3 cellular contexts compared by ENCODE assay signal in the genomic region with DNA sequence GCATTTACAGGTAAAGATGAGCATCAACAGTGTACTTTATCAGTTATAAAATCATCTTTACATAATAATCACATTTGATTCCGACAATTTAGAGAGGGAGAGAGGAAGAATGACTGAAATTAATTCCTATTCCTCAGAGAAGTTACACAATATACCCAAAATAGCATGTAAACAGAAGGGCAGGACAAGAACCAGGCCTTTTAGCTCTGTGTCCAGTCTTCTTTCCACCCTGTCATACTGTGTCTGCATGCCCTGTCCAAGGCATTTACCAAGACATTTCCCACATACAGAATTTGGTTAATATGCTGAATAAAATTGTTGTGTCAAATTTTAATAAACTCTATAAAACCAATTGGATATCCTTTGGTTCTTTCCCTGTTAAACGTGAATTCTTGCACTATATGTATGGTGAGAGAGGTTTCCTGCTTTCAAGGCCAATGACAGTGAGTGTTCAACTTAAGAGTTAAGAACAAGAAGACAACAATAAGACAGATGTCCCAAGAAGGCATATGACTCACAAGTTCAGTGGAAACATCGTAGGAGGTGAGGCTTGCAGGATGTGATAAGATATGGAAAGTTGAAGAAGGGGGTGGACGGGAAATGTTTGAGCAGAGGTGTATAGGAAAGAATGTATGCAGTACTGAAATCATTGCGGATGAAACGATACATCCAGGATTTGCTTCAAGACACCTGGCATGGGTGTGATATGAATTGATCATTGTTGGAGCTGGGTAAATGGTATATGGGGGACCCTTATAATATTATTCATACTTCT.
A peak's percentile ranks its signal among the peaks of the same experiment; 100 is the strongest.
TF ChIP-seq lines count a peak whose summit lies in the region.

No MANE protein-coding gene starts in this region.

TF ChIP-seq in SK-N-SH, 30 proteins besides CTCF, POLR2A, EP300 and RAD21:
- TF ChIP-seq RCOR1 (IDR thresholded peaks at IDR 0.05; ENCODE audit: low read length), result no peak
- TF ChIP-seq SIN3A (IDR thresholded peaks at IDR 0.05; ENCODE audit: borderline replicate concordance, low read depth, low read length), result no peak
- TF ChIP-seq FOSL2 (IDR thresholded peaks at IDR 0.05; ENCODE audit: borderline replicate concordance, low read depth), result peak; percentile 10; the same call in 1 of the 2 replicates

TF ChIP-seq in K562, 482 proteins besides CTCF, POLR2A, EP300 and RAD21 (continues in another document):
- peak; percentile 78 for TF ChIP-seq MECOM (CRISPR knock-in tag; IDR thresholded peaks at IDR 0.05)
- TF ChIP-seq, protein P1, sequence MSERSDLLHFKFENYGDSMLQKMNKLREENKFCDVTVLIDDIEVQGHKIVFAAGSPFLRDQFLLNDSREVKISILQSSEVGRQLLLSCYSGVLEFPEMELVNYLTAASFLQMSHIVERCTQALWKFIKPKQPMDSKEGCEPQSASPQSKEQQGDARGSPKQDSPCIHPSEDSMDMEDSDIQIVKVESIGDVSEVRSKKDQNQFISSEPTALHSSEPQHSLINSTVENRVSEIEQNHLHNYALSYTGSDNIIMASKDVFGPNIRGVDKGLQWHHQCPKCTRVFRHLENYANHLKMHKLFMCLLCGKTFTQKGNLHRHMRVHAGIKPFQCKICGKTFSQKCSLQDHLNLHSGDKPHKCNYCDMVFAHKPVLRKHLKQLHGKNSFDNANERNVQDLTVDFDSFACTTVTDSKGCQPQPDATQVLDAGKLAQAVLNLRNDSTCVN (CRISPR knock-in tag; IDR thresholded peaks at IDR 0.05), result peak; percentile 96
- TF ChIP-seq RAD51 (IDR thresholded peaks at IDR 0.05; ENCODE audit: borderline replicate concordance, low read depth), result peak; percentile 51; the same call in 1 of the 2 replicates
- TF ChIP-seq MYNN (IDR thresholded peaks at IDR 0.05), result peak; percentile 89
- no peak for TF ChIP-seq MYNN (CRISPR knock-in tag; IDR thresholded peaks at IDR 0.05)
- peak; percentile 89 for TF ChIP-seq SMAD4 (CRISPR knock-in tag; conservative IDR thresholded peaks at IDR 0.05)
- TF ChIP-seq, protein P2, sequence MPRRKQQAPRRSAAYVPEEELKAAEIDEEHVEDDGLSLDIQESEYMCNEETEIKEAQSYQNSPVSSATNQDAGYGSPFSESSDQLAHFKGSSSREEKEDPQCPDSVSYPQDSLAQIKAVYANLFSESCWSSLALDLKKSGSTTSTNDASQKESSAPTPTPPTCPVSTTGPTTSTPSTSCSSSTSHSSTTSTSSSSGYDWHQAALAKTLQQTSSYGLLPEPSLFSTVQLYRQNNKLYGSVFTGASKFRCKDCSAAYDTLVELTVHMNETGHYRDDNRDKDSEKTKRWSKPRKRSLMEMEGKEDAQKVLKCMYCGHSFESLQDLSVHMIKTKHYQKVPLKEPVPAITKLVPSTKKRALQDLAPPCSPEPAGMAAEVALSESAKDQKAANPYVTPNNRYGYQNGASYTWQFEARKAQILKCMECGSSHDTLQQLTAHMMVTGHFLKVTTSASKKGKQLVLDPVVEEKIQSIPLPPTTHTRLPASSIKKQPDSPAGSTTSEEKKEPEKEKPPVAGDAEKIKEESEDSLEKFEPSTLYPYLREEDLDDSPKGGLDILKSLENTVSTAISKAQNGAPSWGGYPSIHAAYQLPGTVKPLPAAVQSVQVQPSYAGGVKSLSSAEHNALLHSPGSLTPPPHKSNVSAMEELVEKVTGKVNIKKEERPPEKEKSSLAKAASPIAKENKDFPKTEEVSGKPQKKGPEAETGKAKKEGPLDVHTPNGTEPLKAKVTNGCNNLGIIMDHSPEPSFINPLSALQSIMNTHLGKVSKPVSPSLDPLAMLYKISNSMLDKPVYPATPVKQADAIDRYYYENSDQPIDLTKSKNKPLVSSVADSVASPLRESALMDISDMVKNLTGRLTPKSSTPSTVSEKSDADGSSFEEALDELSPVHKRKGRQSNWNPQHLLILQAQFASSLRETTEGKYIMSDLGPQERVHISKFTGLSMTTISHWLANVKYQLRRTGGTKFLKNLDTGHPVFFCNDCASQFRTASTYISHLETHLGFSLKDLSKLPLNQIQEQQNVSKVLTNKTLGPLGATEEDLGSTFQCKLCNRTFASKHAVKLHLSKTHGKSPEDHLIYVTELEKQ (CRISPR knock-in tag; IDR thresholded peaks at IDR 0.05), result 0 out of 2 replicates have a peak, but pooled peaks have one; percentile 11
- peak; percentile 98 for TF ChIP-seq MEF2A (IDR thresholded peaks at IDR 0.05; ENCODE audit: control insufficient read depth, low read depth, low read length)
- no peak for TF ChIP-seq KDM2B (CRISPR knock-in tag; IDR thresholded peaks at IDR 0.05)
- peak; percentile 97 for TF ChIP-seq GATA2 (CRISPR knock-in tag; IDR thresholded peaks at IDR 0.05)
- TF ChIP-seq CEBPG (CRISPR knock-in tag; IDR thresholded peaks at IDR 0.05), result peak; percentile 30; the same call in 1 of the 2 replicates
- peak; percentile 60 to 66 for TF ChIP-seq CEBPG (tag; conservative IDR thresholded peaks at IDR 0.05 in 1 of 2, IDR thresholded peaks at IDR 0.05 in 1 of 2)
- TF ChIP-seq THRAP3 (IDR thresholded peaks at IDR 0.05; ENCODE audit: borderline replicate concordance), result peak; percentile 76; the same call in 1 of the 2 replicates
- TF ChIP-seq, protein P3, sequence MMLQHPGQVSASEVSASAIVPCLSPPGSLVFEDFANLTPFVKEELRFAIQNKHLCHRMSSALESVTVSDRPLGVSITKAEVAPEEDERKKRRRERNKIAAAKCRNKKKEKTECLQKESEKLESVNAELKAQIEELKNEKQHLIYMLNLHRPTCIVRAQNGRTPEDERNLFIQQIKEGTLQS (IDR thresholded peaks at IDR 0.05), result peak; percentile 99
- TF ChIP-seq, protein P3 (CRISPR knock-in tag; conservative IDR thresholded peaks at IDR 0.05), result peak; percentile 95
- no peak for TF ChIP-seq RBM25 (IDR thresholded peaks at IDR 0.05; ENCODE audit: low read depth, low read length, severe bottlenecking)
- peak; percentile 89; the same call in 1 of the 2 replicates for TF ChIP-seq LCOR (CRISPR knock-in tag; IDR thresholded peaks at IDR 0.05)
- peak; percentile 72; the same call in 1 of the 2 replicates for TF ChIP-seq ZNF23 (CRISPR knock-in tag; IDR thresholded peaks at IDR 0.05)
- no peak for TF ChIP-seq NFYB (IDR thresholded peaks at IDR 0.05; ENCODE audit: extremely low read depth, insufficient read length)
- no peak for TF ChIP-seq ZNF184 (CRISPR knock-in tag; IDR thresholded peaks at IDR 0.05)
- no peak; the same call in 1 of the 2 replicates for TF ChIP-seq TEAD2 (tag; IDR thresholded peaks at IDR 0.05)
- peak; percentile 71; the same call in 1 of the 2 replicates for TF ChIP-seq ZNF584 (CRISPR knock-in tag; IDR thresholded peaks at IDR 0.05; ENCODE audit: low read depth)
- TF ChIP-seq CC2D1A (IDR thresholded peaks at IDR 0.05), result peak; percentile 95
- TF ChIP-seq ZNF239 (CRISPR knock-in tag; IDR thresholded peaks at IDR 0.05), result peak; percentile 75
- TF ChIP-seq MYBL2 (IDR thresholded peaks at IDR 0.05; ENCODE audit: low read depth), result peak; percentile 35; the same call in 1 of the 2 replicates
- no peak for TF ChIP-seq MYBL2 (CRISPR knock-in tag; IDR thresholded peaks at IDR 0.05; ENCODE audit: borderline replicate concordance)
- 0 out of 2 replicates have a peak, but pooled peaks have one; percentile 18 for TF ChIP-seq BACH1 (tag; IDR thresholded peaks at IDR 0.05)
- no peak for TF ChIP-seq ZNF780A (CRISPR knock-in tag; IDR thresholded peaks at IDR 0.05)
- TF ChIP-seq CCNT2 (IDR thresholded peaks at IDR 0.05; ENCODE audit: borderline replicate concordance, extremely low read depth, insufficient read length, low read depth, low read length), result peak; percentile 86
- TF ChIP-seq SNIP1 (IDR thresholded peaks at IDR 0.05; ENCODE audit: low read depth), result peak; percentile 53; the same call in 1 of the 2 replicates

TF ChIP-seq in WTC11, 78 proteins besides CTCF, POLR2A, EP300 and RAD21:
- TF ChIP-seq, protein P4, sequence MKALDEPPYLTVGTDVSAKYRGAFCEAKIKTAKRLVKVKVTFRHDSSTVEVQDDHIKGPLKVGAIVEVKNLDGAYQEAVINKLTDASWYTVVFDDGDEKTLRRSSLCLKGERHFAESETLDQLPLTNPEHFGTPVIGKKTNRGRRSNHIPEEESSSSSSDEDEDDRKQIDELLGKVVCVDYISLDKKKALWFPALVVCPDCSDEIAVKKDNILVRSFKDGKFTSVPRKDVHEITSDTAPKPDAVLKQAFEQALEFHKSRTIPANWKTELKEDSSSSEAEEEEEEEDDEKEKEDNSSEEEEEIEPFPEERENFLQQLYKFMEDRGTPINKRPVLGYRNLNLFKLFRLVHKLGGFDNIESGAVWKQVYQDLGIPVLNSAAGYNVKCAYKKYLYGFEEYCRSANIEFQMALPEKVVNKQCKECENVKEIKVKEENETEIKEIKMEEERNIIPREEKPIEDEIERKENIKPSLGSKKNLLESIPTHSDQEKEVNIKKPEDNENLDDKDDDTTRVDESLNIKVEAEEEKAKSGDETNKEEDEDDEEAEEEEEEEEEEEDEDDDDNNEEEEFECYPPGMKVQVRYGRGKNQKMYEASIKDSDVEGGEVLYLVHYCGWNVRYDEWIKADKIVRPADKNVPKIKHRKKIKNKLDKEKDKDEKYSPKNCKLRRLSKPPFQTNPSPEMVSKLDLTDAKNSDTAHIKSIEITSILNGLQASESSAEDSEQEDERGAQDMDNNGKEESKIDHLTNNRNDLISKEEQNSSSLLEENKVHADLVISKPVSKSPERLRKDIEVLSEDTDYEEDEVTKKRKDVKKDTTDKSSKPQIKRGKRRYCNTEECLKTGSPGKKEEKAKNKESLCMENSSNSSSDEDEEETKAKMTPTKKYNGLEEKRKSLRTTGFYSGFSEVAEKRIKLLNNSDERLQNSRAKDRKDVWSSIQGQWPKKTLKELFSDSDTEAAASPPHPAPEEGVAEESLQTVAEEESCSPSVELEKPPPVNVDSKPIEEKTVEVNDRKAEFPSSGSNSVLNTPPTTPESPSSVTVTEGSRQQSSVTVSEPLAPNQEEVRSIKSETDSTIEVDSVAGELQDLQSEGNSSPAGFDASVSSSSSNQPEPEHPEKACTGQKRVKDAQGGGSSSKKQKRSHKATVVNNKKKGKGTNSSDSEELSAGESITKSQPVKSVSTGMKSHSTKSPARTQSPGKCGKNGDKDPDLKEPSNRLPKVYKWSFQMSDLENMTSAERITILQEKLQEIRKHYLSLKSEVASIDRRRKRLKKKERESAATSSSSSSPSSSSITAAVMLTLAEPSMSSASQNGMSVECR (CRISPR knock-in tag; IDR thresholded peaks at IDR 0.05; ENCODE audit: borderline replicate concordance), result no peak
- TF ChIP-seq, protein P5, sequence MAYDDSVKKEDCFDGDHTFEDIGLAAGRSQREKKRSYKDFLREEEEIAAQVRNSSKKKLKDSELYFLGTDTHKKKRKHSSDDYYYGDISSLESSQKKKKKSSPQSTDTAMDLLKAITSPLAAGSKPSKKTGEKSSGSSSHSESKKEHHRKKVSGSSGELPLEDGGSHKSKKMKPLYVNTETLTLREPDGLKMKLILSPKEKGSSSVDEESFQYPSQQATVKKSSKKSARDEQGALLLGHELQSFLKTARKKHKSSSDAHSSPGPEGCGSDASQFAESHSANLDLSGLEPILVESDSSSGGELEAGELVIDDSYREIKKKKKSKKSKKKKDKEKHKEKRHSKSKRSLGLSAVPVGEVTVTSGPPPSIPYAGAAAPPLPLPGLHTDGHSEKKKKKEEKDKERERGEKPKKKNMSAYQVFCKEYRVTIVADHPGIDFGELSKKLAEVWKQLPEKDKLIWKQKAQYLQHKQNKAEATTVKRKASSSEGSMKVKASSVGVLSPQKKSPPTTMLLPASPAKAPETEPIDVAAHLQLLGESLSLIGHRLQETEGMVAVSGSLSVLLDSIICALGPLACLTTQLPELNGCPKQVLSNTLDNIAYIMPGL (CRISPR knock-in tag; IDR thresholded peaks at IDR 0.05), result no peak
- TF ChIP-seq NFATC4 (CRISPR knock-in tag; IDR thresholded peaks at IDR 0.05) (no peak), JUN (CRISPR knock-in tag; IDR thresholded peaks at IDR 0.05) (no peak), RORB (CRISPR knock-in tag; IDR thresholded peaks at IDR 0.05) (no peak), CBFB (CRISPR knock-in tag; IDR thresholded peaks at IDR 0.05; ENCODE audit: low read depth) (no peak), IRF2 (CRISPR knock-in tag; IDR thresholded peaks at IDR 0.05; ENCODE audit: borderline replicate concordance, low read depth) (no peak), ZNF263 (CRISPR knock-in tag; IDR thresholded peaks at IDR 0.05; ENCODE audit: low read depth) (no peak), RELA (CRISPR knock-in tag; IDR thresholded peaks at IDR 0.05; ENCODE audit: borderline replicate concordance) (no peak), ZNF232 (CRISPR knock-in tag; IDR thresholded peaks at IDR 0.05) (no peak), ESRRA (CRISPR knock-in tag; IDR thresholded peaks at IDR 0.05; ENCODE audit: borderline replicate concordance) (no peak)
- TF ChIP-seq, protein P6, sequence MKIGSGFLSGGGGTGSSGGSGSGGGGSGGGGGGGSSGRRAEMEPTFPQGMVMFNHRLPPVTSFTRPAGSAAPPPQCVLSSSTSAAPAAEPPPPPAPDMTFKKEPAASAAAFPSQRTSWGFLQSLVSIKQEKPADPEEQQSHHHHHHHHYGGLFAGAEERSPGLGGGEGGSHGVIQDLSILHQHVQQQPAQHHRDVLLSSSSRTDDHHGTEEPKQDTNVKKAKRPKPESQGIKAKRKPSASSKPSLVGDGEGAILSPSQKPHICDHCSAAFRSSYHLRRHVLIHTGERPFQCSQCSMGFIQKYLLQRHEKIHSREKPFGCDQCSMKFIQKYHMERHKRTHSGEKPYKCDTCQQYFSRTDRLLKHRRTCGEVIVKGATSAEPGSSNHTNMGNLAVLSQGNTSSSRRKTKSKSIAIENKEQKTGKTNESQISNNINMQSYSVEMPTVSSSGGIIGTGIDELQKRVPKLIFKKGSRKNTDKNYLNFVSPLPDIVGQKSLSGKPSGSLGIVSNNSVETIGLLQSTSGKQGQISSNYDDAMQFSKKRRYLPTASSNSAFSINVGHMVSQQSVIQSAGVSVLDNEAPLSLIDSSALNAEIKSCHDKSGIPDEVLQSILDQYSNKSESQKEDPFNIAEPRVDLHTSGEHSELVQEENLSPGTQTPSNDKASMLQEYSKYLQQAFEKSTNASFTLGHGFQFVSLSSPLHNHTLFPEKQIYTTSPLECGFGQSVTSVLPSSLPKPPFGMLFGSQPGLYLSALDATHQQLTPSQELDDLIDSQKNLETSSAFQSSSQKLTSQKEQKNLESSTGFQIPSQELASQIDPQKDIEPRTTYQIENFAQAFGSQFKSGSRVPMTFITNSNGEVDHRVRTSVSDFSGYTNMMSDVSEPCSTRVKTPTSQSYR (CRISPR knock-in tag; IDR thresholded peaks at IDR 0.05), result no peak
- TF ChIP-seq, protein P3 (CRISPR knock-in tag; conservative IDR thresholded peaks at IDR 0.05), result no peak
- TF ChIP-seq, protein P7, sequence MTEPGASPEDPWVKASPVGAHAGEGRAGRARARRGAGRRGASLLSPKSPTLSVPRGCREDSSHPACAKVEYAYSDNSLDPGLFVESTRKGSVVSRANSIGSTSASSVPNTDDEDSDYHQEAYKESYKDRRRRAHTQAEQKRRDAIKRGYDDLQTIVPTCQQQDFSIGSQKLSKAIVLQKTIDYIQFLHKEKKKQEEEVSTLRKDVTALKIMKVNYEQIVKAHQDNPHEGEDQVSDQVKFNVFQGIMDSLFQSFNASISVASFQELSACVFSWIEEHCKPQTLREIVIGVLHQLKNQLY (CRISPR knock-in tag; IDR thresholded peaks at IDR 0.05), result no peak
